In genomic region chr17:76493505-76494167, GRCh38 we compare ENCODE assay signal across 1 cellular context.
TF ChIP-seq lines count a peak whose summit lies in the region.

No MANE protein-coding gene starts in this region.

TF ChIP-seq in IMR-90, 13 proteins besides CTCF, POLR2A, EP300 and RAD21:
- TF ChIP-seq USF2 (IDR thresholded peaks at IDR 0.05; ENCODE audit: low read depth, low read length): no peak
- no peak for TF ChIP-seq CHD1 (IDR thresholded peaks at IDR 0.05; ENCODE audit: low read depth, low read length)
- TF ChIP-seq MAFK (IDR thresholded peaks at IDR 0.05; ENCODE audit: low read depth, low read length): no peak
- no peak for TF ChIP-seq NFE2L2 (IDR thresholded peaks at IDR 0.05; ENCODE audit: low read depth, low read length)
- no peak for TF ChIP-seq MAZ (IDR thresholded peaks at IDR 0.05; ENCODE audit: borderline replicate concordance, low read depth, low read length)
- no peak for TF ChIP-seq RFX5 (IDR thresholded peaks at IDR 0.05; ENCODE audit: low read depth, low read length)
- no peak for TF ChIP-seq SMC3 (IDR thresholded peaks at IDR 0.05; ENCODE audit: low read depth, low read length)
- TF ChIP-seq MXI1 (IDR thresholded peaks at IDR 0.05; ENCODE audit: borderline replicate concordance, low read depth, low read length): no peak
- TF ChIP-seq ELK1 (IDR thresholded peaks at IDR 0.05; ENCODE audit: borderline replicate concordance, low read depth, low read length): no peak
- no peak for TF ChIP-seq CEBPB (IDR thresholded peaks at IDR 0.05; ENCODE audit: low read depth, low read length)
- no peak for TF ChIP-seq FOS (IDR thresholded peaks at IDR 0.05; ENCODE audit: low read depth, low read length)
- no peak for TF ChIP-seq RCOR1 (IDR thresholded peaks at IDR 0.05; ENCODE audit: insufficient replicate concordance, low read length)
- TF ChIP-seq BHLHE40 (IDR thresholded peaks at IDR 0.05; ENCODE audit: low read depth, low read length): no peak
